In the genomic region with DNA sequence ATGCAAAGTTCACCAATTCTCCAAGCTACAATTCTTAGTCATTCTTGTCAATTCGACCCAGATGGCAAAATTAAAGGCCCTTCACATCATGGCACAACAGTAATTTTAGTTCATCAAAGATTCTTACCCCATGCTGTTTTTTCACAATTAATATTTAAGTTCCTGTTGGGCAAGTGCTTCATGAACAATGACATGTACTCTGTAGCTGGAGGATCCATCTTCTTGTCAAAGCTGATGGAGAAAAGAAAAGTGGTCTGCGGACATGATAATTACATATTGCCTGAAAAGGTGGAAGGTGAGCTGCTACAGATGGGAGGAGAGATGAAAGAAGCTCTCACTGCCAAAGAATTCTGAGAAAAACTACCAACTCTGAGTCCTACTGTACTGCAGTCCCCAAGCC, we compare ENCODE assay signal across 27 cellular contexts.
"Had no signal": no experiment of that assay in that cellular context is flagged by ENCODE, and none has a peak within 500 bp of the region (broad histone marks: within the 10 kb centered on the region; RNA-seq: fewer than 3 reads in every experiment).

No MANE protein-coding gene starts in this region.

- H3K4me3 Mint-ChIP-seq: naive thymus-derived CD4-positive, alpha-beta T cell; nephron; stimulated activated naive CD8-positive, alpha-beta T cell treated with anti-CD3 and anti-CD28 coated beads, Interleukin-15, amount 100 ng/mL, for 72 hours had no signal

- H3K4me3 ChIP-seq: coronary artery, esophagus squamous epithelium, heart right ventricle, left lung, prostate gland, right atrium auricular region, smooth muscle cell, suprapubic skin had no signal

- H3K4me1 ChIP-seq: esophagus squamous epithelium, heart right ventricle, left lung, prostate gland, right atrium auricular region, suprapubic skin had no signal

- H3K27ac ChIP-seq: coronary artery, esophagus squamous epithelium, heart right ventricle, left lung, prostate gland, right atrium auricular region, suprapubic skin had no signal

- H3K27ac Mint-ChIP-seq: naive thymus-derived CD4-positive, alpha-beta T cell; nephron; stimulated activated naive CD8-positive, alpha-beta T cell treated with anti-CD3 and anti-CD28 coated beads, Interleukin-15, amount 100 ng/mL, for 72 hours had no signal

- H3K27me3 ChIP-seq: esophagus squamous epithelium, heart right ventricle, left lung, right atrium auricular region, suprapubic skin had no signal

- H3K9me3 Mint-ChIP-seq: nephron; stimulated activated naive CD8-positive, alpha-beta T cell treated with anti-CD3 and anti-CD28 coated beads, Interleukin-15, amount 100 ng/mL, for 72 hours had no signal

- H3K36me3 ChIP-seq: esophagus squamous epithelium, heart right ventricle, left lung, prostate gland, right atrium auricular region, suprapubic skin had no signal

- H3K27me3 Mint-ChIP-seq: naive thymus-derived CD4-positive, alpha-beta T cell; stimulated activated naive CD8-positive, alpha-beta T cell treated with anti-CD3 and anti-CD28 coated beads, Interleukin-15, amount 100 ng/mL, for 72 hours had no signal

- H3K36me3 Mint-ChIP-seq: naive thymus-derived CD4-positive, alpha-beta T cell had no signal

- DNase-seq: dermis blood vessel endothelial cell; effector memory CD4-positive, alpha-beta T cell; erythroblast; esophagus squamous epithelium; glutamatergic neuron; heart right ventricle; hippocampal formation; left cardiac atrium; left lung; mesenchymal stem cell; midbrain; naive thymus-derived CD4-positive, alpha-beta T cell; nucleus accumbens; stimulated activated CD4-positive, alpha-beta T cell treated with anti-CD3 and anti-CD28 coated beads, Interleukin-12 subunit alpha, Interleukin-12 subunit beta, amount 100 ng/mL, for 4 hours; stimulated activated CD4-positive, alpha-beta T cell treated with anti-CD3 and anti-CD28 coated beads, Interleukin-1b, Interleukin-23, amount 100 ng/mL, for 48 hours; stimulated activated CD4-positive, alpha-beta T cell treated with anti-CD3 and anti-CD28 coated beads, Interleukin-4, amount 100 ng/mL, for 1 hour; stimulated activated CD8-positive, alpha-beta memory T cell treated with anti-CD3 and anti-CD28 coated beads, Interleukin-4, amount 100 ng/mL, for 48 hours; stimulated activated naive CD4-positive, alpha-beta T cell; stimulated activated naive CD8-positive, alpha-beta T cell treated with anti-CD3 and anti-CD28 coated beads, Interleukin-15, amount 100 ng/mL, for 72 hours; trophoblast cell had no signal

- H3K4me1 Mint-ChIP-seq: naive thymus-derived CD4-positive, alpha-beta T cell; nephron; stimulated activated naive CD8-positive, alpha-beta T cell treated with anti-CD3 and anti-CD28 coated beads, Interleukin-15, amount 100 ng/mL, for 72 hours had no signal

- ATAC-seq: heart right ventricle; left cardiac atrium; left lung; naive thymus-derived CD4-positive, alpha-beta T cell; sciatic nerve; stimulated activated naive CD8-positive, alpha-beta T cell treated with anti-CD3 and anti-CD28 coated beads, Interleukin-15, amount 100 ng/mL, for 72 hours had no signal

- H3K9me3 ChIP-seq: esophagus squamous epithelium, heart right ventricle, prostate gland, right atrium auricular region, suprapubic skin had no signal
